Comparison of ENCODE assay signal across 1 cellular context in the genomic region with DNA sequence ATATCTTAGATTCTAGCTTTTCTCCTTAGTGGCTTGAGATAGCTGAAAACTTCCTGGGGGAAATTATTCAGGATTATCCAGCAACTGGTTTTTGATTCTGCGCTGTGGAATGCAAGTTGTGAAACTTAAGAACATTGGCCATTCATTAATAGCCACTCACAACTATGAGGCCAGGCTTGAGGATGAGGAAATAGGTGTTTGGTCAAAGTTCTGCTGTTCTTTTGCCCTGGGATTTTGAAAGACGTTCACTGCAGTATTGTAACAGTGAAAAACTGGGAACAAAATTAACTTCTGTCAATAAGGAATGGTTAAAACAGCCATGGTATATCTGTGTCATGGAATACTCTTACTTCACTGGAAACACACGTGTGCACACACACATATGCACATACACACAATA.
TF ChIP-seq lines count a peak whose summit lies in the region.

No MANE protein-coding gene starts in this region.

TF ChIP-seq in WTC11, 78 proteins besides CTCF, POLR2A, EP300 and RAD21 (continued from another document):
- TF ChIP-seq MXD4 (CRISPR knock-in tag; IDR thresholded peaks at IDR 0.05; ENCODE audit: borderline replicate concordance) (no peak), E2F4 (CRISPR knock-in tag; IDR thresholded peaks at IDR 0.05; ENCODE audit: borderline replicate concordance, low read depth) (no peak)
